1 cellular context compared by ENCODE assay signal in genomic region chr3:12556723-12557471, GRCh38.
TF ChIP-seq lines count a peak whose summit lies in the region.

Gene MKRN2, plus strand, starts transcription at chr3:12557087. Its CDS starts 64 bp downstream, at chr3:12557151.

TF ChIP-seq in HCT116, 20 proteins besides CTCF, POLR2A, EP300 and RAD21 (continued from another document):
- TF ChIP-seq ZFX (IDR thresholded peaks at IDR 0.05) (peak; percentile 87), FOSL1 (IDR thresholded peaks at IDR 0.05; ENCODE audit: low read depth) (peak; percentile 7; the same call in 1 of the 2 replicates), SIN3A (IDR thresholded peaks at IDR 0.05; ENCODE audit: low read depth) (peak; percentile 95), CBX3 (IDR thresholded peaks at IDR 0.05; ENCODE audit: low read depth) (peak; percentile 95), YY1 (IDR thresholded peaks at IDR 0.05; ENCODE audit: extremely low read depth, insufficient replicate concordance, low read depth, low read length) (peak; percentile 88), MAX (IDR thresholded peaks at IDR 0.05) (peak; percentile 88)
